In the genomic region with DNA sequence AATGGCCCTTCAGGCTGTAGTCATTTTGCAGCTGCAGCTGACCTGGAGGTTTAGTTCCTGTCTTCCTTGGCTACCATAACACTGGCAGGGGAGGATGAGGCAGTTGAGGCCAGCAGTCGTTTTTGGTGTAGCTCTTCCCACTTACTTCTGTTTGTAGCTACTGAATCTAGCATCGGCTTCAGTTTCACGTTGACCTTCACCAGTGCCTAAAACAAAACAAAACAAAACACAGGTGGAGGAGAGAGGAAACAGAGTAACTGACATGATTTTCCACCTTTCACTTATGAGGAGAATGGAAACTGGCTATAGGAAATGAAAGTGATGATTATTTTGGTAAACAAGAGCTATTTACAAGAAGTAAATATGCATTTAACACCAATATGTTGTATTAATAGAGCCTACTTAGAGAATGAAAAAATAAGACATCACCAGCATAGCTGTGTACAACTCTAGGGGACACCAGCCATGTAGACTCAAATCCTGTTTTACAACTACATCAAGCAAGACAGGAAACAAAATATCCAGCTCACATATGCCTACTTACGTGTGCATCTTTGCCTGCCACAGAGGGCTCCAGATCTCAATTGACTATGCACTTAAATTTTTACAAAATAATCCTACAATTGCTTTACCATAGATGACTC, we compare ENCODE assay signal across 1 cellular context.
TF ChIP-seq lines count a peak whose summit lies in the region.

No MANE protein-coding gene starts in this region.

TF ChIP-seq in GM23338, 12 proteins besides CTCF, POLR2A, EP300 and RAD21 (continued from another document):
- TF ChIP-seq, protein P1, sequence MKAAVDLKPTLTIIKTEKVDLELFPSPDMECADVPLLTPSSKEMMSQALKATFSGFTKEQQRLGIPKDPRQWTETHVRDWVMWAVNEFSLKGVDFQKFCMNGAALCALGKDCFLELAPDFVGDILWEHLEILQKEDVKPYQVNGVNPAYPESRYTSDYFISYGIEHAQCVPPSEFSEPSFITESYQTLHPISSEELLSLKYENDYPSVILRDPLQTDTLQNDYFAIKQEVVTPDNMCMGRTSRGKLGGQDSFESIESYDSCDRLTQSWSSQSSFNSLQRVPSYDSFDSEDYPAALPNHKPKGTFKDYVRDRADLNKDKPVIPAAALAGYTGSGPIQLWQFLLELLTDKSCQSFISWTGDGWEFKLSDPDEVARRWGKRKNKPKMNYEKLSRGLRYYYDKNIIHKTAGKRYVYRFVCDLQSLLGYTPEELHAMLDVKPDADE (IDR thresholded peaks at IDR 0.05), result no peak
- TF ChIP-seq ZNF331 (CRISPR knock-in tag; IDR thresholded peaks at IDR 0.05; ENCODE audit: low read depth), result no peak
